Comparison of ENCODE assay signal across 7 cellular contexts in genomic region chr16:54901606-54902005, GRCh38. TPM values are rescaled to one million over a fixed set of nuclear protein-coding genes. Genes with fewer than 3 reads are reported as not detected.
"Had no signal": no experiment of that assay in that cellular context is flagged by ENCODE, and none has a peak within 500 bp of the region (broad histone marks: within the 10 kb centered on the region; RNA-seq: fewer than 3 reads in every experiment).

No MANE protein-coding gene starts in this region.

- DNase-seq: IMR-90, KBM-7, KG1 had no signal

- H3K4me3 ChIP-seq: K562 had no signal

- H3K27ac ChIP-seq: HL-60 had no signal

- H3K27ac Mint-ChIP-seq: IgD-negative memory B cell had no signal

- ATAC-seq: HepG2, K562 had no signal

- H3K36me3 Mint-ChIP-seq: IgD-negative memory B cell had no signal

- H3K4me3 Mint-ChIP-seq: IgD-negative memory B cell had no signal

RNA-seq across cellular contexts. Expression of gene IRX5, which starts 29.1 kb away (rescaled TPM):
- total RNA-seq: HepG2, IMR-90 had no signal
- polyA plus RNA-seq: HepG2, IgD-negative memory B cell, IMR-90 had no signal
